Comparison of ENCODE assay signal across 8 cellular contexts in genomic region chr17:76528156-76528527, GRCh38.
DNase-seq lines count a peak whose midpoint lies in the region; ATAC-seq and TF ChIP-seq lines count a peak whose summit lies in the region.

No MANE protein-coding gene starts in this region.

- H3K27me3 ChIP-seq in parathyroid adenoma (ENCODE audit: control insufficient read depth, insufficient read depth, low read length), result no peaks in the 10 kb centered on the region

- no peak overlapping the region for H2AFZ ChIP-seq in parathyroid adenoma

- H3K36me3 ChIP-seq in parathyroid adenoma (ENCODE audit: control insufficient read depth, insufficient read depth, low read length), result no peaks in the 10 kb centered on the region

- peak; percentile 46 for ATAC-seq in HG03139 (IDR thresholded peaks at IDR 0.05; ENCODE audit: unreplicated experiment)
- ATAC-seq in HG02840 (IDR thresholded peaks at IDR 0.05; ENCODE audit: low FRiP score, unreplicated experiment), result no peak

- H3K9me3 ChIP-seq in parathyroid adenoma (ENCODE audit: control insufficient read depth, low read length), result no peaks in the 10 kb centered on the region

- no peak overlapping the region for H3K9ac ChIP-seq in parathyroid adenoma

- H3K27ac ChIP-seq in cingulate gyrus (ENCODE audit: low read depth, low read length), result peak overlapping the region; percentile 88
- peak overlapping the region; percentile 81 for H3K27ac ChIP-seq in parathyroid adenoma

- in situ Hi-C loops in GM13976 (cut with MboI; ENCODE audit: low sequenced_read_pairs, unreplicated experiment), result loop anchor here (10.0 kb wide), 1 partner anchor 97 kb away; no protein-coding TSS in a partner anchor

- no peaks in the 10 kb centered on the region for H3K79me2 ChIP-seq in parathyroid adenoma

- TF ChIP-seq CTCF in GM13976 (IDR thresholded peaks at IDR 0.05; ENCODE audit: borderline replicate concordance, control extremely low read depth, extremely low read depth, insufficient read depth, missing control alignments) (no peak), parathyroid adenoma (IDR thresholded peaks at IDR 0.05) (no peak)

- no peak overlapping the region for H3K4me2 ChIP-seq in parathyroid adenoma (ENCODE audit: low read length)

- peaks cover 14% of the 10 kb centered on the region for H3K4me1 ChIP-seq in parathyroid adenoma

- peak; percentile 61 for DNase-seq in GM13976 (ENCODE audit: low spot score)
- DNase-seq in NCI-H748 treated with DMSO at 0.1 percent for 48 hours (lab: John Stamatoyannopoulos, UW), result no peak
- no peak for DNase-seq in HPDE6-E6E7 (ENCODE audit: extremely low spot score)
- no peak for DNase-seq in NCI-H187 (lab: John Stamatoyannopoulos, UW)

- H3K4me3 ChIP-seq in parathyroid adenoma (ENCODE audit: low read depth, low read length), result no peak overlapping the region
